8 cellular contexts compared by ENCODE assay signal in genomic region chr17:65198653-65199382, GRCh38.
DNase-seq lines count a peak whose midpoint lies in the region; ATAC-seq and TF ChIP-seq lines count a peak whose summit lies in the region.

No MANE protein-coding gene starts in this region.

- intact Hi-C loops in Panc1 (cut with micrococcal nuclease; ENCODE audit: unreplicated experiment) = loop anchor here (10.0 kb wide), 1 partner anchor 234 kb away; no protein-coding TSS in a partner anchor

- H3K27ac ChIP-seq in Panc1 (ENCODE audit: low read length) (no peak overlapping the region), lung (ENCODE audit: low read depth in 1 of 2, low read length in 1 of 2) (no peak overlapping the region)

- TF ChIP-seq CTCF in LNCaP clone FGC (IDR thresholded peaks at IDR 0.05; ENCODE audit: control insufficient read depth, extremely low read depth, insufficient read depth) = peak; percentile 83
- TF ChIP-seq CTCF in Panc1 (IDR thresholded peaks at IDR 0.05) = peak; percentile 73
- peak; percentile 70 for TF ChIP-seq CTCF in lung (IDR thresholded peaks at IDR 0.05; ENCODE audit: control extremely low read depth, extremely low read depth)

- no peaks in the 10 kb centered on the region for H3K36me3 ChIP-seq in Panc1 (ENCODE audit: control insufficient read depth, insufficient read depth, low read length)
- peaks cover 0 to 3% of the 10 kb centered on the region in 2 donors for H3K36me3 ChIP-seq in lung (ENCODE audit: control insufficient read depth in 2 of 2, insufficient read depth in 2 of 2, low read length in 2 of 2)

- whole genome bisulfite sequencing in lung, 2 donors = 19 to 24% methylated on average over 7 of the region's 7 CpGs

- H3K9me3 ChIP-seq in Panc1 (ENCODE audit: control insufficient read depth, insufficient read depth, low read depth, low read length) (no peaks in the 10 kb centered on the region), lung (ENCODE audit: control insufficient read depth in 2 of 2, insufficient read depth in 1 of 2, low read length in 1 of 2) (no peaks in the 10 kb centered on the region)

- POLR2A ChIA-PET in Panc1 (lab: Charles Lee) = interaction anchor here (0.7 kb wide), 1 partner anchor 361 kb away, joined by 4 read pairs; no protein-coding TSS in a partner anchor

- CTCF ChIA-PET in Panc1 (lab: Charles Lee) = no interaction called here

- ATAC-seq in Panc1 = peak; percentile 58; the same call in 1 of the 2 replicates
- ATAC-seq in lung (ENCODE audit: insufficient read depth, low FRiP score) = no peak
- no peak for ATAC-seq in GM19452 (IDR thresholded peaks at IDR 0.05; ENCODE audit: unreplicated experiment)

- no peak overlapping the region for H3K4me3 ChIP-seq in LNCaP clone FGC (ENCODE audit: low read depth, low read length)
- H3K4me3 ChIP-seq in Panc1 (ENCODE audit: low read depth in 2 of 2, low read length in 2 of 2) = no peak overlapping the region
- H3K4me3 ChIP-seq in lung = no peak overlapping the region

- no peaks in the 10 kb centered on the region for H3K4me1 ChIP-seq in Panc1 (ENCODE audit: control insufficient read depth, insufficient read depth, low read length)
- no peaks in the 10 kb centered on the region for H3K4me1 ChIP-seq in lung (ENCODE audit: control insufficient read depth in 2 of 2, insufficient read depth in 2 of 2, low read length in 2 of 2)

- H3K27me3 ChIP-seq in Panc1 (ENCODE audit: control insufficient read depth, insufficient read depth, low read length) (no peaks in the 10 kb centered on the region), lung (ENCODE audit: control insufficient read depth, insufficient read depth) (no peaks in the 10 kb centered on the region)

- in situ Hi-C loops in Panc1 (cut with HindIII; ENCODE audit: low pct_unique_long_range_greater_than_20kb, low sequenced_read_pairs) = no loop called here

- peak; percentile 3 to 8 for DNase-seq in activated CD4-positive, alpha-beta T cell treated with anti-CD3 and anti-CD28 coated beads for 4 hours
- DNase-seq in activated CD4-positive, alpha-beta T cell treated with anti-CD3 and anti-CD28 coated beads for 1 hour = no peak
- DNase-seq in LNCaP clone FGC (ENCODE audit: low read depth) = peak; percentile 23
- DNase-seq in Panc1 (ENCODE audit: low read depth, low spot score) = peak; percentile 25
- peak; percentile 81 for DNase-seq in dermis blood vessel endothelial cell
- no peak for DNase-seq in lung (ENCODE audit: low spot score)
- DNase-seq in 8988T = no peak

- no TSS peak for BruUV-seq in Panc1 (replicated peaks; lab: Mats Ljungman, UMichigan)

Comparison
In these comparisons a context has a peak if more than half of its experiments do, and no peak if none do; other contexts are left out.
1. DNase-seq: peak in activated CD4-positive, alpha-beta T cell treated with anti-CD3 and anti-CD28 coated beads for 4 hours (2 of 2), LNCaP clone FGC (single experiment), Panc1 (single experiment) and dermis blood vessel endothelial cell (single experiment); none in activated CD4-positive, alpha-beta T cell treated with anti-CD3 and anti-CD28 coated beads for 1 hour (single experiment), lung (single experiment) and 8988T (single experiment).
2. Peak in every context shown above with its lines, with median percentiles within 50 percentile points of each other: CTCF ChIP-seq.